In genomic region chr12:6868211-6869048, GRCh38 we compare ENCODE assay signal across 8 cellular contexts. TPM values are rescaled to one million over a fixed set of nuclear protein-coding genes. Genes with fewer than 3 reads are reported as not detected.
DNase-seq lines count a peak whose midpoint lies in the region; ATAC-seq and TF ChIP-seq lines count a peak whose summit lies in the region.

No MANE protein-coding gene starts in this region.

- H3K4me3 Mint-ChIP-seq in naive thymus-derived CD4-positive, alpha-beta T cell, result peak overlapping the region; percentile 87 to 93 (median 89)

- POLR2A ChIA-PET in PC-9 (lab: Charles Lee; ENCODE audit: unreplicated experiment), result interaction anchor here (0.5 to 0.7 kb wide), 6 partner anchors 18 to 1061 kb away, joined by 3 to 5 read pairs (median 4); partner anchors contain the start of genes CDCA3 and MLF2
- POLR2A ChIA-PET in naive thymus-derived CD4-positive, alpha-beta T cell (lab: Charles Lee), result interaction anchor here (0.6 to 6.5 kb wide), 25 partner anchors 10 to 435 kb away, joined by 3 to 90 read pairs (median 3); partner anchors contain the start of genes C12orf57, CDCA3, ENO2 and MLF2

- peaks cover 39% of the 10 kb centered on the region for H3K79me2 ChIP-seq in PC-9 (ENCODE audit: low read depth)

- no TSS peak for BruUV-seq in PC-9 (replicated peaks; lab: Mats Ljungman, UMichigan)

- H3K27ac Mint-ChIP-seq in naive thymus-derived CD4-positive, alpha-beta T cell, result peak overlapping the region; percentile 74 to 90 (median 81)

- no peaks in the 10 kb centered on the region for H3K9me3 Mint-ChIP-seq in naive thymus-derived CD4-positive, alpha-beta T cell

- no peaks in the 10 kb centered on the region for H3K9me3 ChIP-seq in PC-9 (ENCODE audit: insufficient read depth, low read depth)
- no peaks in the 10 kb centered on the region for H3K9me3 ChIP-seq in naive thymus-derived CD4-positive, alpha-beta T cell (ENCODE audit: control insufficient read depth in 2 of 3, low read length in 3 of 3)

- no peak; the same call in 1 of the 2 replicates for TF ChIP-seq CTCF in PC-9 (conservative IDR thresholded peaks at IDR 0.05)

- intact Hi-C loops in PC-9 (cut with micrococcal nuclease; ENCODE audit: unreplicated experiment), result loop anchor here (1.0 to 2.0 kb wide), 6 partner anchors 70 to 320 kb away; partner anchors contain the start of genes C1RL and LPCAT3
- intact Hi-C loops in naive thymus-derived CD4-positive, alpha-beta T cell (cut with micrococcal nuclease), result loop anchor here (1.0 to 5.0 kb wide), 15 partner anchors 46 to 320 kb away; partner anchors contain the start of genes C1R (in 2 of the 2), C12orf57 (in 1 of the 2), C1RL (in 1 of the 2) and ENO2 (in 1 of the 2)

- H3F3A ChIP-seq in PC-9 (ENCODE audit: insufficient read depth, low read depth), result peaks cover 74% of the 10 kb centered on the region

- H3K4me3 ChIP-seq in PC-9, result peak overlapping the region; percentile 97
- H3K4me3 ChIP-seq in naive thymus-derived CD4-positive, alpha-beta T cell (ENCODE audit: low read length), result peak overlapping the region; percentile 61

- H3K9me2 ChIP-seq in PC-9 (ENCODE audit: insufficient read depth), result no peaks in the 10 kb centered on the region

- H3K4me2 ChIP-seq in PC-9, result peak overlapping the region; percentile 79

- DNase-seq in NOMO-1 treated with DMSO at 0.1 percent for 48 hours (lab: John Stamatoyannopoulos, UW; ENCODE audit: unreplicated experiment), result peak; percentile 4
- no peak for DNase-seq in NOMO-1 (lab: John Stamatoyannopoulos, UW; ENCODE audit: unreplicated experiment in 2 of 2)
- DNase-seq in PC-9, result no peak
- DNase-seq in dermis blood vessel endothelial cell, result peak; percentile 32
- DNase-seq in naive thymus-derived CD4-positive, alpha-beta T cell, result peak in 1 of 9 donors; percentile 11
- no peak for DNase-seq in globus pallidus (ENCODE audit: low spot score)

- H3K36me3 ChIP-seq in PC-9 (ENCODE audit: low read depth), result peaks cover 15% of the 10 kb centered on the region
- peaks cover 2 to 52% (median 6%) of the 10 kb centered on the region in 3 experiments for H3K36me3 ChIP-seq in naive thymus-derived CD4-positive, alpha-beta T cell (ENCODE audit: control insufficient read depth in 2 of 3, insufficient read depth in 3 of 3, low read length in 3 of 3)

- peak overlapping the region; percentile 76; the same call in 1 of the 2 replicates for H2AFZ ChIP-seq in PC-9

- H3K27me3 Mint-ChIP-seq in naive thymus-derived CD4-positive, alpha-beta T cell, result no peaks in the 10 kb centered on the region

- H3K4me1 ChIP-seq in PC-9 (replicated peaks; ENCODE audit: insufficient read depth), result peaks cover 32% of the 10 kb centered on the region
- peaks cover 38 to 39% of the 10 kb centered on the region in 2 donors for H3K4me1 ChIP-seq in naive thymus-derived CD4-positive, alpha-beta T cell (ENCODE audit: control insufficient read depth in 2 of 2, insufficient read depth in 2 of 2, low read length in 2 of 2)

- no peaks in the 10 kb centered on the region for H3K27me3 ChIP-seq in PC-9 (ENCODE audit: insufficient read depth, low read depth)
- H3K27me3 ChIP-seq in naive thymus-derived CD4-positive, alpha-beta T cell (ENCODE audit: control insufficient read depth in 2 of 2, insufficient read depth in 2 of 2, low read length in 2 of 2), result no peaks in the 10 kb centered on the region

- H3K27ac ChIP-seq in PC-9, result peak overlapping the region; percentile 72
- peak overlapping the region; percentile 82 for H3K27ac ChIP-seq in naive thymus-derived CD4-positive, alpha-beta T cell (ENCODE audit: low read depth, low read length)

- ATAC-seq in naive thymus-derived CD4-positive, alpha-beta T cell, result no peak
- ATAC-seq in HG02588 (IDR thresholded peaks at IDR 0.05; ENCODE audit: unreplicated experiment) (no peak), HG03095 (IDR thresholded peaks at IDR 0.05; ENCODE audit: unreplicated experiment) (no peak)

- CTCF ChIA-PET in PC-9 (lab: Charles Lee), result interaction anchor here (0.6 to 1.4 kb wide), 7 partner anchors 24 to 736 kb away, joined by 3 to 15 read pairs (median 5); partner anchors contain the start of gene MLF2
- CTCF ChIA-PET in naive thymus-derived CD4-positive, alpha-beta T cell (lab: Charles Lee), result interaction anchor here (0.9 to 6.9 kb wide), 16 partner anchors 9 to 244 kb away, joined by 3 to 45 read pairs (median 4); partner anchors contain the start of genes C12orf57, C1RL, CDCA3 and ENO2

- peaks cover 34 to 55% (median 44%) of the 10 kb centered on the region in 7 donors for H3K4me1 Mint-ChIP-seq in naive thymus-derived CD4-positive, alpha-beta T cell

- H4K20me1 ChIP-seq in PC-9 (ENCODE audit: insufficient read depth), result peaks cover 41% of the 10 kb centered on the region

- peaks cover 0 to 53% (median 10%) of the 10 kb centered on the region in 5 donors for H3K36me3 Mint-ChIP-seq in naive thymus-derived CD4-positive, alpha-beta T cell

RNA-seq across cellular contexts. Expression of gene TPI1, which starts 1.1 kb away (rescaled TPM):
- 1,080 and 1,199 TPM in 2 replicates for total RNA-seq in PC-9 (2021)
- 625 and 743 TPM in 2 replicates for total RNA-seq in dermis blood vessel endothelial cell
- total RNA-seq in naive thymus-derived CD4-positive, alpha-beta T cell, result 1,000 to 10,000 TPM in 1 of 5 experiments, 100 to 1,000 TPM in 3, 10 to 100 TPM in 1; 89.7 to 1,293 (median 134) TPM
- 100 to 1,000 TPM; 330 to 435 TPM for polyA plus RNA-seq in naive thymus-derived CD4-positive, alpha-beta T cell

RNA-seq across cellular contexts. Expression of gene SPSB2, which starts 4.7 kb away (rescaled TPM):
- total RNA-seq in PC-9 (2021) (28.9 and 30.1 TPM in 2 replicates), dermis blood vessel endothelial cell (3.5 and 6.0 TPM in 2 replicates)
- 10 to 100 TPM in 3 of 5 experiments, 1 to 10 TPM in 2; 5.1 to 20.2 (median 11.2) TPM for total RNA-seq in naive thymus-derived CD4-positive, alpha-beta T cell
- 10 to 100 TPM; 10.8 to 14.5 TPM for polyA plus RNA-seq in naive thymus-derived CD4-positive, alpha-beta T cell

RNA-seq across cellular contexts. Expression of gene USP5, which starts 16.5 kb away (rescaled TPM):
- total RNA-seq in PC-9 (2021), result 267 and 308 TPM in 2 replicates
- 85.3 and 128 TPM in 2 replicates for total RNA-seq in dermis blood vessel endothelial cell
- total RNA-seq in naive thymus-derived CD4-positive, alpha-beta T cell, result 100 to 1,000 TPM in 1 of 5 experiments, 10 to 100 TPM in 4; 58.0 to 134 (median 71.1) TPM
- polyA plus RNA-seq in naive thymus-derived CD4-positive, alpha-beta T cell, result 10 to 100 TPM; 51.9 to 71.5 TPM

RNA-seq across cellular contexts. Expression of gene CDCA3, which starts 17.3 kb away (rescaled TPM):
- total RNA-seq in PC-9 (2021) (104 and 125 TPM in 2 replicates), dermis blood vessel endothelial cell (5.6 and 24.0 TPM in 2 replicates)
- 10 to 100 TPM in 1 of 5 experiments, 1 to 10 TPM in 3, under 1 TPM in 1; 0.64 to 55.6 (median 1.8) TPM for total RNA-seq in naive thymus-derived CD4-positive, alpha-beta T cell
- polyA plus RNA-seq in naive thymus-derived CD4-positive, alpha-beta T cell, result under 1 TPM in 1 of 2 donors, not detected in 1; 0.94 TPM

RNA-seq across cellular contexts. Expression of gene GNB3, which starts 27.7 kb away (rescaled TPM):
- total RNA-seq in PC-9 (2021), result not detected in 2 replicates
- 0.28 and 1.0 TPM in 2 replicates for total RNA-seq in dermis blood vessel endothelial cell
- 10 to 100 TPM in 2 of 5 experiments, 1 to 10 TPM in 2, under 1 TPM in 1; 0.63 to 11.8 (median 3.2) TPM for total RNA-seq in naive thymus-derived CD4-positive, alpha-beta T cell
- polyA plus RNA-seq in naive thymus-derived CD4-positive, alpha-beta T cell, result under 1 TPM in 1 of 2 donors, not detected in 1; 0.23 TPM

Comparison
In these comparisons a context has a peak if more than half of its experiments do, and no peak if none do; other contexts are left out.
1. DNase-seq: peak in NOMO-1 treated with DMSO at 0.1 percent for 48 hours (single experiment) and dermis blood vessel endothelial cell (single experiment); none in NOMO-1 (0 of 2), PC-9 (0 of 2) and globus pallidus (single experiment).